1 cellular context compared by ENCODE assay signal in the genomic region with DNA sequence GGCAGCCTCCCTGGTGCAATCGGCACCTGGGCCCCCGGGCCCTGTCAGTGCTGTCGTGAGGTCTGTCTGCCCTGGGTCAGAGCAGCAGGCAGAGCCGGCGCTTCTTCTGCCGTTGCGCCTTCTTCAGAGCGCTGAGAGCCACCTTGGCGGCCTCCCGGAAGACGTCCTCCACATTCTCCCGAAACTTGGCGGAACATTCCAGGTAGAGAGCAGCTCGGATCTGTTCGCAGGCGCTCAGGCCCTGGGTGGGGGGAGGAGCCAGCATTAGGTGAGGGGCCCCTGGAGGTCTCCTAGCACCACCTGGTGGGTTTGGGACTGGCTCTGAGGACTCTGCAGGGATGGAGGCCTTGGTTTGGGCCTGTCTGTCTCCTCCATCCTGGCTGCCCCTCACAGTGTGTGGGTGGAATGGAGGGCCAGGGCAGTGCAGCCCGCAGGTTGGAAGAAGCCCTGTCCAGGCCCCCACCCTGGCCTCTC.
TF ChIP-seq lines count a peak whose summit lies in the region.

No MANE protein-coding gene starts in this region.

TF ChIP-seq in HCT116, 20 proteins besides CTCF, POLR2A, EP300 and RAD21:
- no peak for TF ChIP-seq EZH2 (IDR thresholded peaks at IDR 0.05)
- no peak for TF ChIP-seq JUND (IDR thresholded peaks at IDR 0.05)
- no peak for TF ChIP-seq ZFX (IDR thresholded peaks at IDR 0.05)
- TF ChIP-seq POLR2AphosphoS5 (IDR thresholded peaks at IDR 0.05; ENCODE audit: low read depth, low read length) = no peak
- TF ChIP-seq, protein P1, sequence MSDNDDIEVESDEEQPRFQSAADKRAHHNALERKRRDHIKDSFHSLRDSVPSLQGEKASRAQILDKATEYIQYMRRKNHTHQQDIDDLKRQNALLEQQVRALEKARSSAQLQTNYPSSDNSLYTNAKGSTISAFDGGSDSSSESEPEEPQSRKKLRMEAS (IDR thresholded peaks at IDR 0.05) = no peak
- TF ChIP-seq, protein P2, sequence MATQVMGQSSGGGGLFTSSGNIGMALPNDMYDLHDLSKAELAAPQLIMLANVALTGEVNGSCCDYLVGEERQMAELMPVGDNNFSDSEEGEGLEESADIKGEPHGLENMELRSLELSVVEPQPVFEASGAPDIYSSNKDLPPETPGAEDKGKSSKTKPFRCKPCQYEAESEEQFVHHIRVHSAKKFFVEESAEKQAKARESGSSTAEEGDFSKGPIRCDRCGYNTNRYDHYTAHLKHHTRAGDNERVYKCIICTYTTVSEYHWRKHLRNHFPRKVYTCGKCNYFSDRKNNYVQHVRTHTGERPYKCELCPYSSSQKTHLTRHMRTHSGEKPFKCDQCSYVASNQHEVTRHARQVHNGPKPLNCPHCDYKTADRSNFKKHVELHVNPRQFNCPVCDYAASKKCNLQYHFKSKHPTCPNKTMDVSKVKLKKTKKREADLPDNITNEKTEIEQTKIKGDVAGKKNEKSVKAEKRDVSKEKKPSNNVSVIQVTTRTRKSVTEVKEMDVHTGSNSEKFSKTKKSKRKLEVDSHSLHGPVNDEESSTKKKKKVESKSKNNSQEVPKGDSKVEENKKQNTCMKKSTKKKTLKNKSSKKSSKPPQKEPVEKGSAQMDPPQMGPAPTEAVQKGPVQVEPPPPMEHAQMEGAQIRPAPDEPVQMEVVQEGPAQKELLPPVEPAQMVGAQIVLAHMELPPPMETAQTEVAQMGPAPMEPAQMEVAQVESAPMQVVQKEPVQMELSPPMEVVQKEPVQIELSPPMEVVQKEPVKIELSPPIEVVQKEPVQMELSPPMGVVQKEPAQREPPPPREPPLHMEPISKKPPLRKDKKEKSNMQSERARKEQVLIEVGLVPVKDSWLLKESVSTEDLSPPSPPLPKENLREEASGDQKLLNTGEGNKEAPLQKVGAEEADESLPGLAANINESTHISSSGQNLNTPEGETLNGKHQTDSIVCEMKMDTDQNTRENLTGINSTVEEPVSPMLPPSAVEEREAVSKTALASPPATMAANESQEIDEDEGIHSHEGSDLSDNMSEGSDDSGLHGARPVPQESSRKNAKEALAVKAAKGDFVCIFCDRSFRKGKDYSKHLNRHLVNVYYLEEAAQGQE (IDR thresholded peaks at IDR 0.05; ENCODE audit: low read depth) = no peak
- no peak for TF ChIP-seq SIN3A (IDR thresholded peaks at IDR 0.05; ENCODE audit: low read depth)
- no peak for TF ChIP-seq ELF1 (IDR thresholded peaks at IDR 0.05; ENCODE audit: borderline replicate concordance, low read depth)
- TF ChIP-seq, protein P3, sequence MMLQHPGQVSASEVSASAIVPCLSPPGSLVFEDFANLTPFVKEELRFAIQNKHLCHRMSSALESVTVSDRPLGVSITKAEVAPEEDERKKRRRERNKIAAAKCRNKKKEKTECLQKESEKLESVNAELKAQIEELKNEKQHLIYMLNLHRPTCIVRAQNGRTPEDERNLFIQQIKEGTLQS (IDR thresholded peaks at IDR 0.05) = no peak
- no peak for TF ChIP-seq FOSL1 (IDR thresholded peaks at IDR 0.05; ENCODE audit: low read depth)
- no peak for TF ChIP-seq EGR1 (IDR thresholded peaks at IDR 0.05; ENCODE audit: low read depth)
- TF ChIP-seq SRF (IDR thresholded peaks at IDR 0.05; ENCODE audit: low read depth) = no peak
- TF ChIP-seq SP1 (IDR thresholded peaks at IDR 0.05; ENCODE audit: low read depth) = no peak
- TF ChIP-seq ZNF274 (IDR thresholded peaks at IDR 0.05; ENCODE audit: low read depth, low read length) = no peak
- no peak for TF ChIP-seq CBX3 (IDR thresholded peaks at IDR 0.05; ENCODE audit: low read depth)
- no peak for TF ChIP-seq ZBTB33 (IDR thresholded peaks at IDR 0.05; ENCODE audit: extremely low read depth, insufficient replicate concordance, low read length)
